In the genomic region with DNA sequence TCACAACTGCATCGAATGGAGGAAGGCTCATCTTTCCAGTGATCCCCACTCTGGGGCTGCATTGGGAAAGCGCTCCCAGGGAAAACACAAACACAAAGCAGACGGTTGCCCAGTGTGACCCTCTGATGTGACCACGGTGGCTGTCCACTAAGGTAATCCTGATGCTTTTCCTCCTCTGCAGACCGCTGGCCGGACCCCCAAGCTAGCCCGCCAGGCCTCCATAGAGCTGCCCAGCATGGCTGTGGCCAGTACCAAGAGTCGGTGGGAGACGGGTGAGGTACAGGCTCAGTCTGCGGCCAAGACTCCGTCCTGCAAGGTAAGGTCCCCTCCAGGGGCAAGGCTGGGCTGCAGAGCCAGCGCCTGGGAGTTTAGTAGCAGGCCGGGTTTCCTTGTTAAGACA, we compare ENCODE assay signal across 6 cellular contexts. TPM values are rescaled to one million over a fixed set of nuclear protein-coding genes. Genes with fewer than 3 reads are reported as not detected.
"Had no signal": no experiment of that assay in that cellular context is flagged by ENCODE, and none has a peak within 500 bp of the region (broad histone marks: within the 10 kb centered on the region; RNA-seq: fewer than 3 reads in every experiment).

No MANE protein-coding gene starts in this region.

RNA-seq across cellular contexts. Expression of a gene that starts 5.1 kb away (rescaled TPM):
- total RNA-seq: MCF 10A, OCI-LY7, PC-3, SJSA1 had no signal

RNA-seq across cellular contexts. Expression of a gene that starts 33.0 kb away (rescaled TPM):
- total RNA-seq: MCF 10A, PC-3 had no signal

RNA-seq across cellular contexts. Expression of a gene that starts 33.7 kb away (rescaled TPM):
- total RNA-seq: PC-3 had no signal

RNA-seq across cellular contexts. Expression of a gene that starts 47.8 kb away (rescaled TPM):
- total RNA-seq: Right ventricle myocardium superior, SJSA1 had no signal

RNA-seq across cellular contexts. Expression of a gene that starts 51.8 kb away (rescaled TPM):
- total RNA-seq: OCI-LY7, Right ventricle myocardium superior, SJSA1 had no signal
- polyA plus RNA-seq: IgD-negative memory B cell had no signal
